ENCODE assay signal across 10 cellular contexts in the genomic region with DNA sequence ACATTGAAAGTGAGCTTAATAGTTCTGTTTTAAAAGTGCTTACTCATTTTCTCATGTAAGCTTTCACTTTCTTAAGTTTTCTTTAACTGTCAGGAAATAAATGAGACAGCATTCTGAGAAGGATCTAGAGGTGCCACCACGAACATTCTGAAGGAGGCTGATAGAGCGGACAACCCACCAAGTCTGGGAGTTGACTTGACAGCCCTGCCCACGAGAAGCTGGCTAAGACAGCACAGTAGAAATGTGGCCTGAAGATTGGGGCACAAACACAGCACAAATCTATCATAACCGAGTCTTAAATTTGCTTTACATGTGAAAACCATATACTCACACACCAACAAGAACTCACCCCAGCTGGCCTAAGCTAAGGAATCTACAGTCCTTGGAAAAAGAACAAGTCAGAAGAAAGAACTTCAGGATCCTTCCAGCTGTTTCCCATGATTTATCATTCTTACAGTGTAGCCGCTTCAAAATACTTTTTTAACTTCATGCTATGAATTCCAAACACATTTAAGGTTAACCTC.
A peak's percentile ranks its signal among the peaks of the same experiment; 100 is the strongest.
DNase-seq lines count a peak whose midpoint lies in the region; ATAC-seq and FAIRE-seq lines count a peak whose summit lies in the region.
"Had no signal": no experiment of that assay in that cellular context is flagged by ENCODE, and none has a peak within 500 bp of the region (broad histone marks: within the 10 kb centered on the region; RNA-seq: fewer than 3 reads in every experiment).

No MANE protein-coding gene starts in this region.

- peak; percentile 62 for DNase-seq in GDM1 (lab: John Stamatoyannopoulos, UW)
- DNase-seq in activated CD4-positive, alpha-beta memory T cell treated with anti-CD3 and anti-CD28 coated beads, Interleukin-2, amount 10 ng/mL, durations not matched to agents 7 days and 5 days = peak; percentile 30
- no peak for DNase-seq in naive thymus-derived CD8-positive, alpha-beta T cell
- DNase-seq in right cardiac atrium = no peak
- DNase-seq in RCC 7860 (ENCODE audit: low spot score) = no peak
- DNase-seq in HPDE6-E6E7 (ENCODE audit: extremely low spot score) = no peak
- DNase-seq: effector memory CD4-positive, alpha-beta T cell; GF-D8 had no signal

- H3K27me3 Mint-ChIP-seq in activated CD4-positive, alpha-beta memory T cell treated with anti-CD3 and anti-CD28 coated beads, Interleukin-2, amount 10 ng/mL, durations not matched to agents 7 days and 5 days = peaks cover 6% of the 10 kb centered on the region
- H3K27me3 Mint-ChIP-seq in naive thymus-derived CD8-positive, alpha-beta T cell = peaks cover 2 to 10% (median 4%) of the 10 kb centered on the region in 5 donors

- H3K4me3 Mint-ChIP-seq in activated CD4-positive, alpha-beta memory T cell treated with anti-CD3 and anti-CD28 coated beads, Interleukin-2, amount 10 ng/mL, durations not matched to agents 7 days and 5 days = no peak overlapping the region
- no peak overlapping the region for H3K4me3 Mint-ChIP-seq in naive thymus-derived CD8-positive, alpha-beta T cell

- no peaks in the 10 kb centered on the region for H3K27me3 ChIP-seq in right cardiac atrium (ENCODE audit: control insufficient read depth, insufficient read depth)

- 74% methylated on average over 5 of the region's 5 CpGs for WGBS in right cardiac atrium

- H3K9me3 ChIP-seq in right cardiac atrium (ENCODE audit: control insufficient read depth, low read length) = no peaks in the 10 kb centered on the region

- no peak overlapping the region for H3K4me3 ChIP-seq in right cardiac atrium (ENCODE audit: low read length)
- H3K4me3 ChIP-seq: SK-N-MC had no signal

- CTCF ChIA-PET in activated CD4-positive, alpha-beta memory T cell treated with anti-CD3 and anti-CD28 coated beads, Interleukin-2, amount 10 ng/mL, durations not matched to agents 7 days and 5 days (lab: Charles Lee) = interaction anchor here (0.6 kb wide), 1 partner anchor 21 kb away, joined by 3 read pairs; no protein-coding TSS in a partner anchor

- FAIRE-seq in RCC 7860 (lab: Jason Lieb, UNC) = no peak

- intact Hi-C loops in right cardiac atrium (cut with DNase I) = no loop called here

- H3K27ac Mint-ChIP-seq in activated CD4-positive, alpha-beta memory T cell treated with anti-CD3 and anti-CD28 coated beads, Interleukin-2, amount 10 ng/mL, durations not matched to agents 7 days and 5 days = peak overlapping the region; percentile 40
- peak overlapping the region in 7 of 10 donors; percentile 20 to 80 (median 41) for H3K27ac Mint-ChIP-seq in naive thymus-derived CD8-positive, alpha-beta T cell

- ATAC-seq in GM21786 (IDR thresholded peaks at IDR 0.05; ENCODE audit: unreplicated experiment) = peak; percentile 80
- ATAC-seq in naive thymus-derived CD8-positive, alpha-beta T cell = no peak
- no peak for ATAC-seq in right cardiac atrium

- no peak overlapping the region for H3K27ac ChIP-seq in right cardiac atrium (ENCODE audit: low read length)
- H3K27ac ChIP-seq: SK-N-MC had no signal

- peaks cover 2% of the 10 kb centered on the region for H3K4me1 ChIP-seq in right cardiac atrium (ENCODE audit: control insufficient read depth, insufficient read depth, low read length)

- peaks cover 7% of the 10 kb centered on the region for H3K36me3 Mint-ChIP-seq in activated CD4-positive, alpha-beta memory T cell treated with anti-CD3 and anti-CD28 coated beads, Interleukin-2, amount 10 ng/mL, durations not matched to agents 7 days and 5 days (ENCODE audit: low read depth)
- peaks cover 0 to 2% (median 0%) of the 10 kb centered on the region in 3 donors for H3K36me3 Mint-ChIP-seq in naive thymus-derived CD8-positive, alpha-beta T cell

- H3K9me3 Mint-ChIP-seq in activated CD4-positive, alpha-beta memory T cell treated with anti-CD3 and anti-CD28 coated beads, Interleukin-2, amount 10 ng/mL, durations not matched to agents 7 days and 5 days = peaks cover 8% of the 10 kb centered on the region
- H3K9me3 Mint-ChIP-seq in naive thymus-derived CD8-positive, alpha-beta T cell = no peaks in the 10 kb centered on the region

- POLR2A ChIA-PET in activated CD4-positive, alpha-beta memory T cell treated with anti-CD3 and anti-CD28 coated beads, Interleukin-2, amount 10 ng/mL, durations not matched to agents 7 days and 5 days (lab: Charles Lee) = interaction anchor here (0.7 to 1.6 kb wide), 4 partner anchors 14 to 145 kb away, joined by 3 to 5 read pairs (median 4); partner anchors contain the start of gene TNFAIP3
- POLR2A ChIA-PET in naive thymus-derived CD8-positive, alpha-beta T cell (lab: Charles Lee) = interaction anchor here (0.6 to 1.0 kb wide), 3 partner anchors 10 to 147 kb away, joined by 3 to 6 read pairs (median 3); no protein-coding TSS in a partner anchor

- H3K4me1 Mint-ChIP-seq in activated CD4-positive, alpha-beta memory T cell treated with anti-CD3 and anti-CD28 coated beads, Interleukin-2, amount 10 ng/mL, durations not matched to agents 7 days and 5 days = peaks cover 20% of the 10 kb centered on the region
- H3K4me1 Mint-ChIP-seq in naive thymus-derived CD8-positive, alpha-beta T cell = peaks cover 2 to 12% (median 6%) of the 10 kb centered on the region in 4 donors

Comparison
In these comparisons a context has a peak if more than half of its experiments do, and no peak if none do; other contexts are left out.
1. DNase-seq: peak in GDM1 (single experiment) and activated CD4-positive, alpha-beta memory T cell treated with anti-CD3 and anti-CD28 coated beads, Interleukin-2, amount 10 ng/mL, durations not matched to agents 7 days and 5 days (single experiment); none in naive thymus-derived CD8-positive, alpha-beta T cell (0 of 10), right cardiac atrium (0 of 3), RCC 7860 (single experiment) and HPDE6-E6E7 (single experiment).